ENCODE assay signal across 8 cellular contexts in genomic region chr2:207334631-207335371, GRCh38.
A peak's percentile ranks its signal among the peaks of the same experiment; 100 is the strongest.
DNase-seq lines count a peak whose midpoint lies in the region; ATAC-seq, FAIRE-seq and TF ChIP-seq lines count a peak whose summit lies in the region.

No MANE protein-coding gene starts in this region.

- ATAC-seq in left lung, result peak; percentile 87
- peak; percentile 52 for ATAC-seq in stimulated activated effector memory CD8-positive, alpha-beta T cell treated with anti-CD3 and anti-CD28 coated beads, Interleukin-12 subunit alpha, Interleukin-12 subunit beta, amount 100 ng/mL, for 72 hours
- ATAC-seq in GM18861 (IDR thresholded peaks at IDR 0.05; ENCODE audit: unreplicated experiment), result no peak

- DNase-seq in ELF-1 (ENCODE audit: low read depth, low spot score) (peak; percentile 88), H9 (peak; percentile 88), RCC 7860 (ENCODE audit: low spot score) (peak; percentile 99), cerebellum (ENCODE audit: low spot score) (peak; percentile 13), left lung (peak; percentile 76 to 79), NCI-H345 treated with DMSO at 0.1 percent for 48 hours (lab: John Stamatoyannopoulos, UW; ENCODE audit: unreplicated experiment) (no peak)
- DNase-seq in stimulated activated effector memory CD8-positive, alpha-beta T cell treated with anti-CD3 and anti-CD28 coated beads, Interleukin-12 subunit alpha, Interleukin-12 subunit beta, amount 100 ng/mL, for 72 hours (ENCODE audit: low spot score in 2 of 2), result peak in 1 of 2 donors; percentile 78

- H2BK5ac ChIP-seq in H9 (ENCODE audit: insufficient read length, low read length), result peak overlapping the region; percentile 46

- H4K91ac ChIP-seq in H9 (ENCODE audit: insufficient read length, low read depth, low read length), result no peak overlapping the region

- no peak overlapping the region for H2BK20ac ChIP-seq in H9 (ENCODE audit: low read depth, low read length, poor library complexity, severe bottlenecking)

- H3K56ac ChIP-seq in H9 (ENCODE audit: insufficient read length, low read depth, low read length), result no peak overlapping the region

- H3K27me3 ChIP-seq in H9 (ENCODE audit: insufficient read depth, low read length) (no peaks in the 10 kb centered on the region), left lung (no peaks in the 10 kb centered on the region)

- no peaks in the 10 kb centered on the region for H3K27me3 Mint-ChIP-seq in H9 (ENCODE audit: low read depth)

- TF ChIP-seq CTCF in H9 (conservative IDR thresholded peaks at IDR 0.05), result no peak
- TF ChIP-seq CTCF in left lung (IDR thresholded peaks at IDR 0.05), result no peak

- H3K79me2 ChIP-seq in H9 (ENCODE audit: insufficient read depth, low read length), result no peaks in the 10 kb centered on the region

- peak overlapping the region; percentile 89 for H2AFZ ChIP-seq in H9 (ENCODE audit: low read length)

- peak overlapping the region; percentile 65 for H3K9ac ChIP-seq in H9 (ENCODE audit: extremely low read depth, insufficient read length, low read length)

- no peak overlapping the region for H3T11ph ChIP-seq in H9 (ENCODE audit: low read length)

- H3K4me1 Mint-ChIP-seq in H9, result peaks cover 50 to 51% of the 10 kb centered on the region in 2 experiments
- peaks cover 68% of the 10 kb centered on the region for H3K4me1 Mint-ChIP-seq in stimulated activated effector memory CD8-positive, alpha-beta T cell treated with anti-CD3 and anti-CD28 coated beads, Interleukin-12 subunit alpha, Interleukin-12 subunit beta, amount 100 ng/mL, for 72 hours

- H4K20me1 ChIP-seq in H9 (ENCODE audit: control insufficient read depth, insufficient read depth, insufficient read length), result no peaks in the 10 kb centered on the region

- H3K36me3 ChIP-seq in left lung, result no peaks in the 10 kb centered on the region

- peak overlapping the region; percentile 50 for H3K18ac ChIP-seq in H9 (ENCODE audit: insufficient read length, low read depth, low read length)

- peak overlapping the region; percentile 47 to 63 for H3K4me3 Mint-ChIP-seq in H9
- peak overlapping the region; percentile 65 for H3K4me3 Mint-ChIP-seq in stimulated activated effector memory CD8-positive, alpha-beta T cell treated with anti-CD3 and anti-CD28 coated beads, Interleukin-12 subunit alpha, Interleukin-12 subunit beta, amount 100 ng/mL, for 72 hours

- H3K36me3 Mint-ChIP-seq in H9 (ENCODE audit: insufficient read depth in 1 of 3, low read depth in 3 of 3), result no peaks in the 10 kb centered on the region
- H3K36me3 Mint-ChIP-seq in stimulated activated effector memory CD8-positive, alpha-beta T cell treated with anti-CD3 and anti-CD28 coated beads, Interleukin-12 subunit alpha, Interleukin-12 subunit beta, amount 100 ng/mL, for 72 hours, result peaks cover 14% of the 10 kb centered on the region

- H2BK15ac ChIP-seq in H9 (ENCODE audit: low read depth, low read length), result no peak overlapping the region

- peak overlapping the region; percentile 73; the same call in 1 of the 2 replicates for H3K14ac ChIP-seq in H9 (ENCODE audit: insufficient read depth, low read length)

- no CpG with 5 or more reads among the region's 20 CpGs for WGBS in H9 (ENCODE audit: extremely low coverage, insufficient read length, low lambda C conversion rate)

- peak overlapping the region in 1 of 2 donors; percentile 3 for H3K4me3 ChIP-seq in left lung

- peak overlapping the region; percentile 41 for H2BK12ac ChIP-seq in H9 (ENCODE audit: insufficient read length, low read depth, low read length)

- H4K8ac ChIP-seq in H9 (replicated peaks; ENCODE audit: insufficient read length, low read depth, low read length), result no peak overlapping the region

- H3K27ac ChIP-seq in H9 (ENCODE audit: insufficient read length, low read depth, low read length), result peak overlapping the region; percentile 94
- H3K27ac ChIP-seq in left lung, result peak overlapping the region; percentile 86 to 87

- intact Hi-C loops in left lung (cut with DNase I), result no loop called here

- H3K9me3 Mint-ChIP-seq in H9, result no peaks in the 10 kb centered on the region
- no peaks in the 10 kb centered on the region for H3K9me3 Mint-ChIP-seq in stimulated activated effector memory CD8-positive, alpha-beta T cell treated with anti-CD3 and anti-CD28 coated beads, Interleukin-12 subunit alpha, Interleukin-12 subunit beta, amount 100 ng/mL, for 72 hours

- H3K23ac ChIP-seq in H9 (ENCODE audit: insufficient read length, low read depth, low read length), result no peak overlapping the region

- H3K79me1 ChIP-seq in H9 (ENCODE audit: insufficient read depth, low read depth, low read length, poor library complexity, severe bottlenecking), result no peaks in the 10 kb centered on the region

- no peak overlapping the region; the same call in 1 of the 2 replicates for H3K4ac ChIP-seq in H9 (ENCODE audit: low read depth, low read length)

- peaks cover 12% of the 10 kb centered on the region; the same call in 1 of the 2 replicates for H3K4me1 ChIP-seq in H9 (ENCODE audit: insufficient read depth, low read length)
- H3K4me1 ChIP-seq in left lung, result peaks cover 10 to 69% of the 10 kb centered on the region in 2 donors

- peak overlapping the region; percentile 97 to 98 (median 97) for H3K27ac Mint-ChIP-seq in H9
- peak overlapping the region; percentile 95 for H3K27ac Mint-ChIP-seq in stimulated activated effector memory CD8-positive, alpha-beta T cell treated with anti-CD3 and anti-CD28 coated beads, Interleukin-12 subunit alpha, Interleukin-12 subunit beta, amount 100 ng/mL, for 72 hours

- H3K23me2 ChIP-seq in H9 (ENCODE audit: insufficient read length, low read depth, low read length, poor library complexity, severe bottlenecking), result peaks cover 6% of the 10 kb centered on the region

- FAIRE-seq in RCC 7860 (lab: Jason Lieb, UNC), result peak; percentile 95

- H2BK120ac ChIP-seq in H9 (ENCODE audit: low read depth, low read length, poor library complexity, severe bottlenecking), result peak overlapping the region; percentile 62

- H2AK5ac ChIP-seq in H9 (ENCODE audit: insufficient read length, low read length), result no peak overlapping the region

- H3K4me2 ChIP-seq in H9 (ENCODE audit: insufficient read depth, insufficient read length, low read length), result peak overlapping the region; percentile 72

- no peak overlapping the region for H4K5ac ChIP-seq in H9 (ENCODE audit: insufficient read length, low read depth, low read length)

- H3K9me3 ChIP-seq in H9 (ENCODE audit: control insufficient read depth, low read depth, low read length), result no peaks in the 10 kb centered on the region
- H3K9me3 ChIP-seq in left lung, result no peaks in the 10 kb centered on the region
